ENCODE assay signal across 1 cellular context in the genomic region with DNA sequence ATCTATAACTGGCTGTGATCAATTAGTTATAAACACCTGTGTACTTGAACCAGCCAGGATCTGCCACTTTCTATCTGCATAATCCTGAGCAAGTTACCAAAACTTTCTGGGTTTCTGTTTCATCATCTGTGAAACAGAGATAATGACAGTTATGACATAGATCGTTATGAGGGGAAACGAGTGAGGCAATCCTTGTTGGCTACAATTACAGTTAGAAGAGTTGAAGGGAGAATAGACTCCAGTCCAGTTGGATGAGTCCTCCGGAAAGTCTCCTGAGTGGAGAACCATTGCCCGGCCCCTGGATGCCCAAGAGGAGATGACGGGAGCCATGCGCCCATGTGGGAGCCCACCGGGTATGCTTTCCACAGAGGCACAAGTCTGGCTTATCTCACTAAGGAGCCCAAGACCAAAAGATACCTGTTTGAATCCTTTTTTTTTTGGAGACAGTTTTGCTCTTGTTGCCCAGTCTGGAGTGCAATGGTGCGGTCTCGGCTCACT.
TF ChIP-seq lines count a peak whose summit lies in the region.

No MANE protein-coding gene starts in this region.

TF ChIP-seq in HepG2, 621 proteins besides CTCF, POLR2A, EP300 and RAD21:
- peak; percentile 68; the same call in 1 of the 2 replicates for TF ChIP-seq CEBPB (IDR thresholded peaks at IDR 0.05; ENCODE audit: borderline replicate concordance, low read depth, low read length)
- TF ChIP-seq ZNF180 (CRISPR knock-in tag; IDR thresholded peaks at IDR 0.05; ENCODE audit: borderline replicate concordance, low read depth): no peak
